8 cellular contexts compared by ENCODE assay signal in the genomic region with DNA sequence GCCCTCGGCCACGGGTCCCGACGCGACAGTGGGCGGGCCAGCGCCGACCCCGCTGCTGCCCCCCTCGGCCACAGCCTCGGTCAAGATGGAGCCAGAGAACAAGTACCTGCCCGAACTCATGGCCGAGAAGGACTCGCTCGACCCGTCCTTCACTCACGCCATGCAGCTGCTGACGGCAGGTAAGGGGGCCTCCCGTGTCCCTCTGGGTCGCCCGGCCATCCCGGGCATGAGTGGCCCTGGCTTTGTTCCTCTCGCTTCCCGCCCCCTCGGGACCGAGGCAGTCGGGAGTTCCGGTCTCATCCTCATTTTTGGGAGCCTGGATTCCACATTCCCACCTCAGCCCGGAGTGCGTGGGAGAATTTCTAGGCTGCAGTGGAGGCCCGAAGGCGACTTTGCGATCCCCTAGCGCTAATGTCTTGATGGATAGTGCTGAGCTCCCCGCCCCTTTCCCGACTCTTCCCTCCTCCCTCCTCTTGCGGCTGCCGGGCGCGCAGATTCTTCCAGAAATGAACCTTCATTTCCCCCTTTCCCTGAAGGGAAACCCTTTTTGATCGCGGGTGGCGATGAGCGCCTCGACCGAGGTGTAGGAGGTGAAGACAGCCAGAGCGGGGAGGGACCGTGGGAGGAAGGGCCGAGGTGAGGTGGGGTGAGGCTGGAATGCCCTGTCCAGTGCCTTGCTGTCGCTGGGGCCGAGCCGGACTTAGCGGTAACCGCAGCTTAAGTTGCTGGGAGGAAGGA. TPM values are rescaled to one million over a fixed set of nuclear protein-coding genes. Genes with fewer than 3 reads are reported as not detected.
DNase-seq lines count a peak whose midpoint lies in the region; ATAC-seq and TF ChIP-seq lines count a peak whose summit lies in the region.

No MANE protein-coding gene starts in this region.

- H3K9ac ChIP-seq in OCI-LY1 (ENCODE audit: low read length) (peak overlapping the region; percentile 94), neuronal stem cell (ENCODE audit: low read depth, low read length, poor library complexity) (peak overlapping the region; percentile 100)

- H3K9me3 ChIP-seq in OCI-LY1 (ENCODE audit: low read length) (no peaks in the 10 kb centered on the region), neuronal stem cell (replicated peaks in 1 of 2; ENCODE audit: control insufficient read depth in 2 of 2, insufficient read depth in 1 of 2, low read depth in 1 of 2, low read length in 2 of 2) (peaks cover 0 to 15% of the 10 kb centered on the region in 2 donors), tibial artery (no peaks in the 10 kb centered on the region)

- peak overlapping the region; percentile 100 for H3K14ac ChIP-seq in neuronal stem cell (ENCODE audit: low read length)

- intact Hi-C loops in tibial artery (cut with DNase I; ENCODE audit: low total_unique reads): no loop called here

- peaks cover 51% of the 10 kb centered on the region for H3K79me2 ChIP-seq in OCI-LY1 (ENCODE audit: insufficient read depth, low read length)

- H2AK5ac ChIP-seq in neuronal stem cell (ENCODE audit: low read depth, low read length): peak overlapping the region; percentile 99

- H2AFZ ChIP-seq in OCI-LY1 (ENCODE audit: low read length) (no peak overlapping the region), neuronal stem cell (ENCODE audit: low read length) (peak overlapping the region; percentile 87)

- H3K23ac ChIP-seq in neuronal stem cell (ENCODE audit: low read depth, low read length, poor library complexity): peak overlapping the region; percentile 99

- H4K8ac ChIP-seq in neuronal stem cell (ENCODE audit: low read depth, low read length): peak overlapping the region; percentile 23

- H3K4me2 ChIP-seq in OCI-LY1 (ENCODE audit: low read length) (peak overlapping the region; percentile 86), neuronal stem cell (ENCODE audit: insufficient read depth, low read length, poor library complexity, severe bottlenecking) (peak overlapping the region; percentile 48)

- H3K36me3 ChIP-seq in OCI-LY1 (ENCODE audit: insufficient read depth, low read length) (peaks cover 28% of the 10 kb centered on the region), neuronal stem cell (replicated peaks in 1 of 2; ENCODE audit: control insufficient read depth in 2 of 2, insufficient read depth in 2 of 2, low read length in 2 of 2) (peaks cover 4 to 41% of the 10 kb centered on the region in 2 donors), tibial artery (no peaks in the 10 kb centered on the region)

- H2BK120ac ChIP-seq in neuronal stem cell (ENCODE audit: low read depth, low read length): no peak overlapping the region

- H3K79me1 ChIP-seq in neuronal stem cell (ENCODE audit: low read depth, low read length): peaks cover 3% of the 10 kb centered on the region

- H3F3A ChIP-seq in OCI-LY1 (ENCODE audit: insufficient read depth, low read length): 0 out of 2 replicates have a peak, but pooled peaks cover 5% of the 10 kb centered on the region

- H3K27me3 ChIP-seq in OCI-LY1 (ENCODE audit: insufficient read depth, low read length) (no peaks in the 10 kb centered on the region), neuronal stem cell (ENCODE audit: control insufficient read depth in 3 of 3, insufficient read depth in 3 of 3, low read depth in 1 of 3, low read length in 3 of 3) (no peaks in the 10 kb centered on the region), tibial artery (no peaks in the 10 kb centered on the region)

- H3K27ac ChIP-seq in OCI-LY1 (ENCODE audit: low read depth, low read length, poor library complexity, severe bottlenecking): peak overlapping the region; percentile 29
- H3K27ac ChIP-seq in neuronal stem cell (replicated peaks; ENCODE audit: low read length): peak overlapping the region; percentile 97
- peak overlapping the region; percentile 98 to 99 for H3K27ac ChIP-seq in tibial artery

- TF ChIP-seq CTCF in OCI-LY1 (IDR thresholded peaks at IDR 0.05; ENCODE audit: low read length) (no peak), tibial artery (IDR thresholded peaks at IDR 0.05) (no peak)

- H2BK12ac ChIP-seq in neuronal stem cell (ENCODE audit: low read length): peak overlapping the region; percentile 46

- WGBS in neuronal stem cell (ENCODE audit: extremely low coverage in 2 of 2, insufficient read length in 2 of 2, insufficient replicate concordance in 1 of 2), 2 donors: no CpG with 5 or more reads among the region's 54 CpGs

- H3K4ac ChIP-seq in neuronal stem cell (ENCODE audit: low read length): peak overlapping the region; percentile 99

- H3K4me3 ChIP-seq in OCI-LY1 (ENCODE audit: low read depth, low read length, poor library complexity, severe bottlenecking) (peak overlapping the region; percentile 82), neuronal stem cell (ENCODE audit: low read length in 2 of 2) (peak overlapping the region; percentile 94 to 100), tibial artery (peak overlapping the region; percentile 86 to 99)

- H2BK15ac ChIP-seq in neuronal stem cell (ENCODE audit: low read length): peak overlapping the region; percentile 94

- ATAC-seq in GM18498 (IDR thresholded peaks at IDR 0.05; ENCODE audit: unreplicated experiment) (peak; percentile 34), HG03025 (IDR thresholded peaks at IDR 0.05; ENCODE audit: low FRiP score, unreplicated experiment) (peak; percentile 21)

- peak overlapping the region; percentile 99 for H2BK5ac ChIP-seq in neuronal stem cell (ENCODE audit: low read length)

- H3K9me2 ChIP-seq in OCI-LY1 (ENCODE audit: low read depth, low read length): no peaks in the 10 kb centered on the region

- DNase-seq in A172 (ENCODE audit: low spot score) (peak; percentile 32), germinal center (ENCODE audit: low spot score) (peak; percentile 32), neuronal stem cell (ENCODE audit: low spot score) (peak; percentile 20), tibial artery (peak; percentile 55 to 78)
- peak; percentile 10 to 32 (median 28) for DNase-seq in activated naive CD4-positive, alpha-beta T cell (lab: John Stamatoyannopoulos, UW)

- H3K18ac ChIP-seq in neuronal stem cell (ENCODE audit: low read length): peak overlapping the region; percentile 100

- no peaks in the 10 kb centered on the region for H4K20me1 ChIP-seq in OCI-LY1 (ENCODE audit: insufficient read depth, low read length)

- no peak overlapping the region for H4K91ac ChIP-seq in neuronal stem cell (ENCODE audit: low read depth, low read length, poor library complexity)

- H3K4me1 ChIP-seq in OCI-LY1 (ENCODE audit: insufficient read depth, low read length, severe bottlenecking) (peaks cover 28% of the 10 kb centered on the region), neuronal stem cell (ENCODE audit: control insufficient read depth in 2 of 2, insufficient read depth in 1 of 2, low read depth in 1 of 2, low read length in 2 of 2) (peaks cover 7 to 9% of the 10 kb centered on the region in 2 donors), tibial artery (peaks cover 0 to 49% (median 34%) of the 10 kb centered on the region in 4 donors)

RNA-seq across cellular contexts. Expression of a gene that starts 0.7 kb away (rescaled TPM):
- total RNA-seq in A172 (2014; rRNA removed; shearing (Covaris generic)): 58.0 and 70.0 TPM in 2 replicates
- polyA plus RNA-seq in neuronal stem cell (2013, experiment 1 of 2): 280 TPM
- 296 TPM for polyA plus RNA-seq in neuronal stem cell (2013, experiment 2 of 2)

RNA-seq across cellular contexts. Expression of a gene that starts 58.4 kb away (rescaled TPM):
- 1.5 and 3.0 TPM in 2 replicates for total RNA-seq in A172 (2014; rRNA removed; shearing (Covaris generic))
- 17.3 TPM for polyA plus RNA-seq in neuronal stem cell (2013, experiment 1 of 2)
- polyA plus RNA-seq in neuronal stem cell (2013, experiment 2 of 2): 17.7 TPM

Comparison
In these comparisons a context has a peak if more than half of its experiments do, and no peak if none do; other contexts are left out.
1. Peak in every context shown above with its lines: DNase-seq, ATAC-seq, H3K4me3 ChIP-seq and H3K27ac ChIP-seq.
2. H3K27ac ChIP-seq: peak in every context shown above with its lines; median percentile 98 in tibial artery; 97 in neuronal stem cell; 29 in OCI-LY1.